Comparison of ENCODE assay signal across 8 cellular contexts in the genomic region with DNA sequence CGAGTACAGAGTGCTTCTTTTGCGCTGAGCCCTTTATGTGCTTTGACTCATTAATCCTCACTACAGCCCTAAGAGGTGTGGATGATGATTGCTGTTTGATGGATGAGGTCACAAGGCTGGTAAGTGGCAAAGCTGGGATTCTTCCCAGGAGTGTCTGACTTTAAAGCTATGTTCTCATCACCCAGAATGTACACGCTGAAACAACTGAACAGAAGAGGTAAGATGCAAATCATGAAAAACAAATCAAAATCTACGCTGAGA. TPM values are rescaled to one million over a fixed set of nuclear protein-coding genes. Genes with fewer than 3 reads are reported as not detected.
DNase-seq lines count a peak whose midpoint lies in the region; ATAC-seq and TF ChIP-seq lines count a peak whose summit lies in the region.

No MANE protein-coding gene starts in this region.

- no peaks in the 10 kb centered on the region for H3K27me3 ChIP-seq in mammary epithelial cell (ENCODE audit: insufficient read depth, low read length)

- intact Hi-C loops in mammary epithelial cell (cut with micrococcal nuclease): loop anchor here (1.0 to 5.0 kb wide), 5 partner anchors 69 to 298 kb away; a partner anchor contains a TSS

- no peak for TF ChIP-seq CTCF in chondrocyte (IDR thresholded peaks at IDR 0.05)
- no peak for TF ChIP-seq CTCF in neural crest cell (conservative IDR thresholded peaks at IDR 0.05)
- no peak for TF ChIP-seq CTCF in mammary epithelial cell (conservative IDR thresholded peaks at IDR 0.05 in 1 of 2, IDR thresholded peaks at IDR 0.05 in 1 of 2; ENCODE audit: extremely low read depth in 1 of 2, insufficient read depth in 1 of 2, low read depth in 1 of 2, low read length in 2 of 2)

- no peak overlapping the region for H3K4me2 ChIP-seq in mammary epithelial cell (ENCODE audit: insufficient read depth, low read depth, low read length)

- peaks cover 42% of the 10 kb centered on the region for H3K4me1 ChIP-seq in mammary epithelial cell (ENCODE audit: insufficient read depth, low read length)

- WGBS in mammary epithelial cell (ENCODE audit: low coverage, missing lambda C conversion rate): 67% methylated on average over 4 of the region's 4 CpGs

- dilution Hi-C loops in mammary epithelial cell (cut with HindIII; ENCODE audit: low sequenced_read_pairs): loop anchor here (5.0 to 10.0 kb wide), 3 partner anchors 38 to 105 kb away; a partner anchor contains a TSS

- H3K4me3 Mint-ChIP-seq in chondrocyte (ENCODE audit: unreplicated experiment) (no peak overlapping the region), neural crest cell (peak overlapping the region; percentile 82)

- BruUV-seq in mammary epithelial cell (replicated peaks; lab: Mats Ljungman, UMichigan): no TSS peak

- H3K9me3 Mint-ChIP-seq in chondrocyte (ENCODE audit: low read depth) (no peaks in the 10 kb centered on the region), neural crest cell (peaks cover 3% of the 10 kb centered on the region)

- H3K36me3 Mint-ChIP-seq in chondrocyte (ENCODE audit: low read depth) (no peaks in the 10 kb centered on the region), neural crest cell (ENCODE audit: low read depth) (no peaks in the 10 kb centered on the region)

- peak; percentile 17 for DNase-seq in NCI-H2029 (lab: John Stamatoyannopoulos, UW)
- no peak for DNase-seq in NCI-H2029 treated with DMSO at 0.1 percent for 48 hours (lab: John Stamatoyannopoulos, UW)
- DNase-seq in M059J (ENCODE audit: low read depth): peak; percentile 66
- DNase-seq in chondrocyte (ENCODE audit: low spot score): no peak
- no peak for DNase-seq in neural crest cell (ENCODE audit: low read depth, low spot score)
- DNase-seq in RPMI8226: no peak
- DNase-seq in mammary epithelial cell: no peak

- H2AFZ ChIP-seq in mammary epithelial cell (ENCODE audit: low read depth, low read length): no peak overlapping the region

- CTCF ChIA-PET in mammary epithelial cell (lab: Charles Lee; ENCODE audit: low non-redundant PET): interaction anchor here (0.6 kb wide), 2 partner anchors 76 to 213 kb away, joined by 3 read pairs; no protein-coding TSS in a partner anchor

- H3K27ac ChIP-seq in mammary epithelial cell (ENCODE audit: insufficient read depth, low read depth, low read length): no peak overlapping the region

- H3K4me1 Mint-ChIP-seq in chondrocyte (ENCODE audit: low read depth) (peaks cover 68% of the 10 kb centered on the region), neural crest cell (peaks cover 52% of the 10 kb centered on the region)

- in situ Hi-C loops in mammary epithelial cell (cut with MboI; ENCODE audit: low sequenced_read_pairs in 2 of 2): loop anchor here in 1 of 2 donors (10.0 kb wide), 1 partner anchor 285 kb away; no protein-coding TSS in a partner anchor

- no peaks in the 10 kb centered on the region for H3K36me3 ChIP-seq in mammary epithelial cell (ENCODE audit: insufficient read depth, low read length)

- no peaks in the 10 kb centered on the region for H3K9me3 ChIP-seq in mammary epithelial cell (replicated peaks; ENCODE audit: insufficient read depth, low read length)

- H3K9ac ChIP-seq in mammary epithelial cell (ENCODE audit: insufficient read depth, low read length): no peak overlapping the region

- H3K27ac Mint-ChIP-seq in chondrocyte (ENCODE audit: unreplicated experiment) (peak overlapping the region; percentile 96), neural crest cell (ENCODE audit: unreplicated experiment) (no peak overlapping the region)

- ATAC-seq in activated CD4-positive, CD25-positive, alpha-beta regulatory T cell treated with anti-CD3 and anti-CD28 coated beads, Interleukin-2, amount 50 U/mL, for 24 hours: no peak

- H4K20me1 ChIP-seq in mammary epithelial cell (ENCODE audit: insufficient read depth, low read length): no peaks in the 10 kb centered on the region

- no peaks in the 10 kb centered on the region for H3K79me2 ChIP-seq in mammary epithelial cell (ENCODE audit: insufficient read depth, low read length)

- no peak overlapping the region for H3K4me3 ChIP-seq in mammary epithelial cell (replicated peaks in 1 of 3; ENCODE audit: insufficient read depth in 1 of 3, low read depth in 2 of 3, low read length in 3 of 3)

- H3K27me3 Mint-ChIP-seq in chondrocyte (ENCODE audit: low read depth) (no peaks in the 10 kb centered on the region), neural crest cell (ENCODE audit: low read depth) (peaks cover 46% of the 10 kb centered on the region)

RNA-seq across cellular contexts. Expression of a gene that starts 37.7 kb away (rescaled TPM):
- total RNA-seq in M059J (2014; rRNA removed; shearing (Covaris generic)): 40.1 and 70.3 TPM in 2 replicates
- 83.1 to 192 TPM (median 190 TPM) in 3 replicates for total RNA-seq in chondrocyte
- total RNA-seq in neural crest cell: 0.71 and 0.75 TPM in 2 replicates
- total RNA-seq in mammary epithelial cell: under 1 TPM in 1 of 2 donors, not detected in 1; 0.17 TPM
- polyA plus RNA-seq in mammary epithelial cell: not detected
- not detected for polyA minus RNA-seq in mammary epithelial cell

Comparison
In these comparisons a context has a peak if more than half of its experiments do, and no peak if none do; other contexts are left out.
1. DNase-seq: peak in NCI-H2029 (single experiment) and M059J (single experiment); none in NCI-H2029 treated with DMSO at 0.1 percent for 48 hours (single experiment), chondrocyte (single experiment), neural crest cell (single experiment), RPMI8226 (single experiment) and mammary epithelial cell (single experiment).
2. RNA of a gene that starts 37.7 kb away (total RNA-seq): 83.1 to 192 TPM in chondrocyte and 40.1 to 70.3 TPM in M059J; 0.71 to 0.75 TPM in neural crest cell and 0.17 TPM in mammary epithelial cell; every median in the first group is over 10 times any median in the second.